ENCODE assay signal across 23 cellular contexts in genomic region chr1:156098782-156099181, GRCh38. TPM values are rescaled to one million over a fixed set of nuclear protein-coding genes. Genes with fewer than 3 reads are reported as not detected.
DNase-seq lines count a peak whose midpoint lies in the region; ATAC-seq and TF ChIP-seq lines count a peak whose summit lies in the region.
"Had no signal": no experiment of that assay in that cellular context is flagged by ENCODE, and none has a peak within 500 bp of the region (broad histone marks: within the 10 kb centered on the region; RNA-seq: fewer than 3 reads in every experiment).

No MANE protein-coding gene starts in this region.

- H3K9me3 Mint-ChIP-seq in activated CD4-positive, alpha-beta T cell treated with anti-CD3 and anti-CD28 coated beads, Interleukin-2, amount 10 ng/mL, durations not matched to agents 24 days and 14 days = peaks cover 5% of the 10 kb centered on the region
- no peaks in the 10 kb centered on the region for H3K9me3 Mint-ChIP-seq in activated CD4-positive, alpha-beta T cell treated with anti-CD3 and anti-CD28 coated beads, Interleukin-2, amount 10 ng/mL, durations not matched to agents 7 days and 5 days
- peaks cover 0 to 3% (median 0%) of the 10 kb centered on the region in 8 donors for H3K9me3 Mint-ChIP-seq in CD4-positive, alpha-beta memory T cell
- H3K9me3 Mint-ChIP-seq in activated T-helper 17 cell treated with anti-CD3 and anti-CD28 coated beads, Interleukin-2, amount 50 U/mL, for 72 hours = no peaks in the 10 kb centered on the region
- no peaks in the 10 kb centered on the region for H3K9me3 Mint-ChIP-seq in neural progenitor cell

- peaks cover 52% of the 10 kb centered on the region for H3K4me1 Mint-ChIP-seq in activated CD4-positive, alpha-beta T cell treated with anti-CD3 and anti-CD28 coated beads, Interleukin-2, amount 10 ng/mL, durations not matched to agents 24 days and 14 days
- peaks cover 53% of the 10 kb centered on the region for H3K4me1 Mint-ChIP-seq in activated CD4-positive, alpha-beta T cell treated with anti-CD3 and anti-CD28 coated beads, Interleukin-2, amount 10 ng/mL, durations not matched to agents 7 days and 5 days
- peaks cover 51 to 77% (median 60%) of the 10 kb centered on the region in 4 donors for H3K4me1 Mint-ChIP-seq in CD4-positive, alpha-beta memory T cell
- peaks cover 57% of the 10 kb centered on the region for H3K4me1 Mint-ChIP-seq in activated T-helper 17 cell treated with anti-CD3 and anti-CD28 coated beads, Interleukin-2, amount 50 U/mL, for 72 hours
- H3K4me1 Mint-ChIP-seq in neural progenitor cell = peaks cover 54% of the 10 kb centered on the region

- H3K79me2 ChIP-seq in neural progenitor cell (ENCODE audit: low read depth) = peaks cover 81% of the 10 kb centered on the region

- intact Hi-C loops in activated CD4-positive, alpha-beta T cell treated with anti-CD3 and anti-CD28 coated beads, Interleukin-2, amount 10 ng/mL, durations not matched to agents 24 days and 14 days (cut with micrococcal nuclease) = no loop called here
- intact Hi-C loops in CD4-positive, alpha-beta memory T cell (cut with micrococcal nuclease) = loop anchor here (10.0 kb wide), 1 partner anchor 406 kb away; the partner anchor contains the start of gene MEF2D
- intact Hi-C loops in stomach (cut with DNase I; ENCODE audit: low total_unique reads) = loop anchor here (5.0 kb wide), 1 partner anchor 34 kb away; no protein-coding TSS in a partner anchor

- in situ Hi-C loops in ACHN (cut with HindIII; ENCODE audit: low pct_ligation_motif_present, low pct_unique_long_range_greater_than_20kb, low sequenced_read_pairs) = no loop called here

- H4K20me1 ChIP-seq in neural progenitor cell (ENCODE audit: low read depth) = peaks cover 100% of the 10 kb centered on the region

- H3K27ac Mint-ChIP-seq in activated CD4-positive, alpha-beta T cell treated with anti-CD3 and anti-CD28 coated beads, Interleukin-2, amount 10 ng/mL, durations not matched to agents 24 days and 14 days = peak overlapping the region; percentile 97
- H3K27ac Mint-ChIP-seq in activated CD4-positive, alpha-beta T cell treated with anti-CD3 and anti-CD28 coated beads, Interleukin-2, amount 10 ng/mL, durations not matched to agents 7 days and 5 days = no peak overlapping the region
- peak overlapping the region; percentile 90 to 100 (median 99) for H3K27ac Mint-ChIP-seq in CD4-positive, alpha-beta memory T cell
- H3K27ac Mint-ChIP-seq in activated T-helper 17 cell treated with anti-CD3 and anti-CD28 coated beads, Interleukin-2, amount 50 U/mL, for 72 hours = peak overlapping the region; percentile 99
- H3K27ac Mint-ChIP-seq in neural progenitor cell = no peak overlapping the region

- 89 to 100% (median 98%) methylated on average over 2 of the region's 2 CpGs; no CpG with 5 or more reads in 1 of the 5 donors for WGBS in stomach, 5 donors

- peaks cover 34% of the 10 kb centered on the region for H3K27me3 Mint-ChIP-seq in activated CD4-positive, alpha-beta T cell treated with anti-CD3 and anti-CD28 coated beads, Interleukin-2, amount 10 ng/mL, durations not matched to agents 24 days and 14 days
- H3K27me3 Mint-ChIP-seq in activated CD4-positive, alpha-beta T cell treated with anti-CD3 and anti-CD28 coated beads, Interleukin-2, amount 10 ng/mL, durations not matched to agents 7 days and 5 days = peaks cover 14% of the 10 kb centered on the region
- peaks cover 1 to 4% of the 10 kb centered on the region in 2 donors for H3K27me3 Mint-ChIP-seq in CD4-positive, alpha-beta memory T cell
- no peaks in the 10 kb centered on the region for H3K27me3 Mint-ChIP-seq in activated T-helper 17 cell treated with anti-CD3 and anti-CD28 coated beads, Interleukin-2, amount 50 U/mL, for 72 hours
- peaks cover 9% of the 10 kb centered on the region for H3K27me3 Mint-ChIP-seq in neural progenitor cell (ENCODE audit: insufficient read depth, low read depth)

- no peak for DNase-seq in activated CD4-positive, alpha-beta T cell treated with anti-CD3 and anti-CD28 coated beads, Interleukin-2, amount 10 ng/mL, durations not matched to agents 24 days and 14 days
- DNase-seq in activated CD4-positive, alpha-beta T cell treated with anti-CD3 and anti-CD28 coated beads, Interleukin-2, amount 10 ng/mL, durations not matched to agents 7 days and 5 days = no peak
- peak in 1 of 5 donors; percentile 39 for DNase-seq in CD4-positive, alpha-beta memory T cell
- DNase-seq in neural progenitor cell (ENCODE audit: low spot score) (peak; percentile 28), C1 segment of cervical spinal cord (lab: John Stamatoyannopoulos, UW) (no peak), ACHN (no peak), stomach (no peak)
- DNase-seq: activated CD4-positive, CD25-positive, alpha-beta regulatory T cell treated with anti-CD3 and anti-CD28 coated beads, Interleukin-2, amount 50 U/mL, for 72 hours; amniotic stem cell; gastrocnemius medialis; KBM-7; NCI-H1105; NCI-H2227 treated with DMSO at 0.1 percent for 48 hours; NK-92 treated with Interleukin-12 subunit alpha and Interleukin-12 subunit beta, amount 100 ng/mL, for 24 hours; pancreas; Right ventricle myocardium superior; upper lobe of right lung had no signal

- peak overlapping the region; percentile 47 for H3K4me3 Mint-ChIP-seq in activated CD4-positive, alpha-beta T cell treated with anti-CD3 and anti-CD28 coated beads, Interleukin-2, amount 10 ng/mL, durations not matched to agents 24 days and 14 days
- no peak overlapping the region for H3K4me3 Mint-ChIP-seq in activated CD4-positive, alpha-beta T cell treated with anti-CD3 and anti-CD28 coated beads, Interleukin-2, amount 10 ng/mL, durations not matched to agents 7 days and 5 days
- H3K4me3 Mint-ChIP-seq in CD4-positive, alpha-beta memory T cell = no peak overlapping the region
- H3K4me3 Mint-ChIP-seq in activated T-helper 17 cell treated with anti-CD3 and anti-CD28 coated beads, Interleukin-2, amount 50 U/mL, for 72 hours = peak overlapping the region; percentile 65
- H3K4me3 Mint-ChIP-seq in neural progenitor cell = no peak overlapping the region

- no peak overlapping the region for H3K4me3 ChIP-seq in CD4-positive, alpha-beta memory T cell (ENCODE audit: low read length in 2 of 2)
- H3K4me3 ChIP-seq in neural progenitor cell (no peak overlapping the region), stomach (no peak overlapping the region)
- H3K4me3 ChIP-seq: gastrocnemius medialis, pancreas, upper lobe of right lung had no signal

- CTCF ChIA-PET in activated CD4-positive, alpha-beta T cell treated with anti-CD3 and anti-CD28 coated beads, Interleukin-2, amount 10 ng/mL, durations not matched to agents 7 days and 5 days (lab: Charles Lee) = interaction anchor here (0.6 to 26.9 kb wide), 7 partner anchors 9 to 718 kb away, joined by 3 to 645 read pairs (median 4); partner anchors contain the start of genes LAMTOR2 and LMNA
- CTCF ChIA-PET in CD4-positive, alpha-beta memory T cell (lab: Charles Lee; ENCODE audit: partially characterized antibody) = interaction anchor here (1.5 to 18.7 kb wide), 5 partner anchors 8 to 126 kb away, joined by 3 to 716 read pairs (median 121); partner anchors contain the start of gene LMNA

- TF ChIP-seq EP300 in stomach (IDR thresholded peaks at IDR 0.05) = no peak

- no peaks in the 10 kb centered on the region for H3K9me3 ChIP-seq in CD4-positive, alpha-beta memory T cell (ENCODE audit: control insufficient read depth in 1 of 2, low read length in 2 of 2)
- H3K9me3 ChIP-seq in neural progenitor cell (ENCODE audit: low read depth) (no peaks in the 10 kb centered on the region), stomach (no peaks in the 10 kb centered on the region)
- H3K9me3 ChIP-seq: gastrocnemius medialis, pancreas, upper lobe of right lung had no signal

- H3K27ac ChIP-seq in CD4-positive, alpha-beta memory T cell (ENCODE audit: low read depth, low read length) = peak overlapping the region; percentile 78
- H3K27ac ChIP-seq in neural progenitor cell (peak overlapping the region; percentile 46), stomach (no peak overlapping the region)
- H3K27ac ChIP-seq: gastrocnemius medialis, pancreas, upper lobe of right lung had no signal

- no peak for ATAC-seq in activated T-helper 17 cell treated with anti-CD3 and anti-CD28 coated beads, Interleukin-2, amount 50 U/mL, for 72 hours (replicated peaks)
- ATAC-seq: gastrocnemius medialis, left lobe of liver, pancreas, upper lobe of right lung had no signal

- H3K9ac ChIP-seq in neural progenitor cell = no peak overlapping the region

- H3F3A ChIP-seq in neural progenitor cell (ENCODE audit: low read depth) = peaks cover 44% of the 10 kb centered on the region

- H2AFZ ChIP-seq in neural progenitor cell (replicated peaks) = no peak overlapping the region

- no peaks in the 10 kb centered on the region for H3K36me3 ChIP-seq in CD4-positive, alpha-beta memory T cell (ENCODE audit: insufficient read depth, low read length)
- H3K36me3 ChIP-seq in neural progenitor cell = no peaks in the 10 kb centered on the region
- H3K36me3 ChIP-seq in stomach = no peaks in the 10 kb centered on the region
- H3K36me3 ChIP-seq: gastrocnemius medialis, pancreas, upper lobe of right lung had no signal

- no peaks in the 10 kb centered on the region for H3K36me3 Mint-ChIP-seq in activated CD4-positive, alpha-beta T cell treated with anti-CD3 and anti-CD28 coated beads, Interleukin-2, amount 10 ng/mL, durations not matched to agents 24 days and 14 days (ENCODE audit: low read depth)
- H3K36me3 Mint-ChIP-seq in activated CD4-positive, alpha-beta T cell treated with anti-CD3 and anti-CD28 coated beads, Interleukin-2, amount 10 ng/mL, durations not matched to agents 7 days and 5 days (ENCODE audit: low read depth) = no peaks in the 10 kb centered on the region
- H3K36me3 Mint-ChIP-seq in CD4-positive, alpha-beta memory T cell = peaks cover 0 to 4% of the 10 kb centered on the region in 2 donors
- peaks cover 15% of the 10 kb centered on the region for H3K36me3 Mint-ChIP-seq in activated T-helper 17 cell treated with anti-CD3 and anti-CD28 coated beads, Interleukin-2, amount 50 U/mL, for 72 hours (ENCODE audit: low read depth)
- H3K36me3 Mint-ChIP-seq in neural progenitor cell = peaks cover 40% of the 10 kb centered on the region

- TF ChIP-seq POLR2A in stomach (IDR thresholded peaks at IDR 0.05) = no peak

- TF ChIP-seq CTCF in neural progenitor cell (IDR thresholded peaks at IDR 0.05) (no peak), stomach (IDR thresholded peaks at IDR 0.05) (no peak)

- H3K4me2 ChIP-seq in neural progenitor cell = peak overlapping the region; percentile 21

- peaks cover 49% of the 10 kb centered on the region for H3K4me1 ChIP-seq in CD4-positive, alpha-beta memory T cell (ENCODE audit: insufficient read depth, low read length)
- peaks cover 29% of the 10 kb centered on the region for H3K4me1 ChIP-seq in neural progenitor cell
- H3K4me1 ChIP-seq in stomach = peaks cover 22 to 61% (median 41%) of the 10 kb centered on the region in 4 donors

- POLR2A ChIA-PET in activated CD4-positive, alpha-beta T cell treated with anti-CD3 and anti-CD28 coated beads, Interleukin-2, amount 10 ng/mL, durations not matched to agents 7 days and 5 days (lab: Charles Lee) = no interaction called here
- POLR2A ChIA-PET in CD4-positive, alpha-beta memory T cell (lab: Charles Lee; ENCODE audit: partially characterized antibody) = interaction anchor here (1.2 to 19.7 kb wide), 2 partner anchors 23 to 114 kb away, joined by 5 to 527 read pairs; partner anchors contain the start of genes LMNA and PMF1

- H3K27me3 ChIP-seq in CD4-positive, alpha-beta memory T cell (ENCODE audit: insufficient read depth, low read length) = no peaks in the 10 kb centered on the region
- H3K27me3 ChIP-seq in neural progenitor cell = no peaks in the 10 kb centered on the region
- no peaks in the 10 kb centered on the region for H3K27me3 ChIP-seq in stomach
- H3K27me3 ChIP-seq: gastrocnemius medialis, pancreas, upper lobe of right lung had no signal

RNA-seq across cellular contexts. Expression of gene LMNA, which starts 15.7 kb away (rescaled TPM):
- 105 and 110 TPM in 2 replicates for total RNA-seq in activated CD4-positive, alpha-beta T cell treated with anti-CD3 and anti-CD28 coated beads, Interleukin-2, amount 10 ng/mL, durations not matched to agents 24 days and 14 days
- 10 to 100 TPM; 38.3 to 43.5 TPM for total RNA-seq in activated CD4-positive, alpha-beta T cell treated with anti-CD3 and anti-CD28 coated beads, Interleukin-2, amount 10 ng/mL, durations not matched to agents 7 days and 5 days
- total RNA-seq in CD4-positive, alpha-beta memory T cell = 10 to 100 TPM; 29.7 to 33.8 TPM
- polyA plus RNA-seq in CD4-positive, alpha-beta memory T cell = 10 to 100 TPM; 19.1 to 47.1 TPM
- total RNA-seq in activated T-helper 17 cell treated with anti-CD3 and anti-CD28 coated beads, Interleukin-2, amount 50 U/mL, for 72 hours = 100 to 1,000 TPM; 150 to 338 TPM
- total RNA-seq in neural progenitor cell (ENCODE audit: low replicate concordance) = 20.5 and 35.8 TPM in 2 replicates
- 100 to 1,000 TPM in 4 of 5 donors, 10 to 100 TPM in 1; 53.1 to 630 (median 318) TPM for total RNA-seq in stomach
- polyA plus RNA-seq in stomach = 100 to 1,000 TPM; 108 to 201 (median 132) TPM

RNA-seq across cellular contexts. Expression of gene MEX3A, which starts 16.5 kb away (rescaled TPM):
- total RNA-seq in activated CD4-positive, alpha-beta T cell treated with anti-CD3 and anti-CD28 coated beads, Interleukin-2, amount 10 ng/mL, durations not matched to agents 24 days and 14 days = 0.24 and 0.84 TPM in 2 replicates
- under 1 TPM; 0.02 to 0.05 TPM for total RNA-seq in activated CD4-positive, alpha-beta T cell treated with anti-CD3 and anti-CD28 coated beads, Interleukin-2, amount 10 ng/mL, durations not matched to agents 7 days and 5 days
- not detected for total RNA-seq in CD4-positive, alpha-beta memory T cell
- polyA plus RNA-seq in CD4-positive, alpha-beta memory T cell = not detected
- under 1 TPM; 0.15 to 0.21 TPM for total RNA-seq in activated T-helper 17 cell treated with anti-CD3 and anti-CD28 coated beads, Interleukin-2, amount 50 U/mL, for 72 hours
- total RNA-seq in neural progenitor cell (ENCODE audit: low replicate concordance) (32.2 and 62.6 TPM in 2 replicates), stomach (10 to 100 TPM in 1 of 5 donors, 1 to 10 TPM in 2, not detected in 2; 1.5 to 11.0 (median 1.6) TPM)
- polyA plus RNA-seq in stomach = 1 to 10 TPM in 1 of 3 donors, under 1 TPM in 1, not detected in 1; 0.25 to 1.1 TPM
- total RNA-seq: gastrocnemius medialis had no signal

RNA-seq across cellular contexts. Expression of gene RAB25, which starts 37.8 kb away (rescaled TPM):
- not detected in 2 replicates for total RNA-seq in activated CD4-positive, alpha-beta T cell treated with anti-CD3 and anti-CD28 coated beads, Interleukin-2, amount 10 ng/mL, durations not matched to agents 24 days and 14 days
- under 1 TPM in 1 of 2 experiments, not detected in 1; 0.50 TPM for total RNA-seq in activated CD4-positive, alpha-beta T cell treated with anti-CD3 and anti-CD28 coated beads, Interleukin-2, amount 10 ng/mL, durations not matched to agents 7 days and 5 days
- total RNA-seq in CD4-positive, alpha-beta memory T cell = 1 to 10 TPM in 1 of 2 experiments, under 1 TPM in 1; 0.53 to 1.5 TPM
- 1 to 10 TPM; 5.9 to 6.6 TPM for polyA plus RNA-seq in CD4-positive, alpha-beta memory T cell
- total RNA-seq in activated T-helper 17 cell treated with anti-CD3 and anti-CD28 coated beads, Interleukin-2, amount 50 U/mL, for 72 hours = 1 to 10 TPM in 1 of 2 donors, under 1 TPM in 1; 0.43 to 1.2 TPM
- total RNA-seq in neural progenitor cell (ENCODE audit: low replicate concordance) (2.4 and 7.7 TPM in 2 replicates), stomach (100 to 1,000 TPM in 3 of 5 donors, 10 to 100 TPM in 2; 36.7 to 249 (median 216) TPM)
- polyA plus RNA-seq in stomach = 100 to 1,000 TPM; 126 to 267 (median 168) TPM
- total RNA-seq: cerebellum; endothelial cell of umbilical vein; Right ventricle myocardium superior; skeletal muscle tissue; T-helper 2 cell treated with Interferon-gamma antibody and Interleukin-4, amounts not matched to agents 100 ng/mL and 5 ng/mL, for 36 hours had no signal
- polyA plus RNA-seq: endothelial cell of umbilical vein had no signal

RNA-seq across cellular contexts. Expression of gene LAMTOR2, which starts 44.2 kb away (rescaled TPM):
- total RNA-seq in activated CD4-positive, alpha-beta T cell treated with anti-CD3 and anti-CD28 coated beads, Interleukin-2, amount 10 ng/mL, durations not matched to agents 24 days and 14 days = 69.9 and 73.0 TPM in 2 replicates
- 10 to 100 TPM; 41.3 to 61.0 TPM for total RNA-seq in activated CD4-positive, alpha-beta T cell treated with anti-CD3 and anti-CD28 coated beads, Interleukin-2, amount 10 ng/mL, durations not matched to agents 7 days and 5 days
- 10 to 100 TPM; 33.0 to 35.5 TPM for total RNA-seq in CD4-positive, alpha-beta memory T cell
- polyA plus RNA-seq in CD4-positive, alpha-beta memory T cell = 100 to 1,000 TPM; 136 to 151 TPM
- 10 to 100 TPM; 39.9 to 55.6 TPM for total RNA-seq in activated T-helper 17 cell treated with anti-CD3 and anti-CD28 coated beads, Interleukin-2, amount 50 U/mL, for 72 hours
- total RNA-seq in neural progenitor cell (ENCODE audit: low replicate concordance) = 29.4 and 50.6 TPM in 2 replicates
- 10 to 100 TPM in 3 of 5 donors, 1 to 10 TPM in 1, not detected in 1; 7.0 to 40.6 (median 21.4) TPM for total RNA-seq in stomach
- polyA plus RNA-seq in stomach = 100 to 1,000 TPM; 123 to 170 (median 158) TPM

RNA-seq across cellular contexts. Expression of gene UBQLN4, which starts 45.2 kb away (rescaled TPM):
- total RNA-seq in activated CD4-positive, alpha-beta T cell treated with anti-CD3 and anti-CD28 coated beads, Interleukin-2, amount 10 ng/mL, durations not matched to agents 24 days and 14 days = 64.3 and 65.0 TPM in 2 replicates
- 10 to 100 TPM; 30.8 to 34.0 TPM for total RNA-seq in activated CD4-positive, alpha-beta T cell treated with anti-CD3 and anti-CD28 coated beads, Interleukin-2, amount 10 ng/mL, durations not matched to agents 7 days and 5 days
- 10 to 100 TPM; 38.0 to 39.5 TPM for total RNA-seq in CD4-positive, alpha-beta memory T cell
- 10 to 100 TPM in 1 of 2 donors, 1 to 10 TPM in 1; 8.9 to 12.7 TPM for polyA plus RNA-seq in CD4-positive, alpha-beta memory T cell
- total RNA-seq in activated T-helper 17 cell treated with anti-CD3 and anti-CD28 coated beads, Interleukin-2, amount 50 U/mL, for 72 hours = 10 to 100 TPM; 31.9 to 36.7 TPM
- total RNA-seq in neural progenitor cell (ENCODE audit: low replicate concordance) (43.7 and 64.9 TPM in 2 replicates), stomach (10 to 100 TPM in 3 of 5 donors, 1 to 10 TPM in 2; 6.4 to 41.1 (median 14.0) TPM)
- polyA plus RNA-seq in stomach = 10 to 100 TPM; 17.3 to 25.5 (median 20.6) TPM

Comparison
In these comparisons a context has a peak if more than half of its experiments do, and no peak if none do; other contexts are left out.
1. H3K27ac Mint-ChIP-seq: peak in activated CD4-positive, alpha-beta T cell treated with anti-CD3 and anti-CD28 coated beads, Interleukin-2, amount 10 ng/mL, durations not matched to agents 24 days and 14 days (single experiment), CD4-positive, alpha-beta memory T cell (7 of 7) and activated T-helper 17 cell treated with anti-CD3 and anti-CD28 coated beads, Interleukin-2, amount 50 U/mL, for 72 hours (single experiment); none in activated CD4-positive, alpha-beta T cell treated with anti-CD3 and anti-CD28 coated beads, Interleukin-2, amount 10 ng/mL, durations not matched to agents 7 days and 5 days (single experiment) and neural progenitor cell (single experiment).
2. H3K4me3 Mint-ChIP-seq: peak in activated CD4-positive, alpha-beta T cell treated with anti-CD3 and anti-CD28 coated beads, Interleukin-2, amount 10 ng/mL, durations not matched to agents 24 days and 14 days (single experiment) and activated T-helper 17 cell treated with anti-CD3 and anti-CD28 coated beads, Interleukin-2, amount 50 U/mL, for 72 hours (single experiment); none in activated CD4-positive, alpha-beta T cell treated with anti-CD3 and anti-CD28 coated beads, Interleukin-2, amount 10 ng/mL, durations not matched to agents 7 days and 5 days (single experiment), CD4-positive, alpha-beta memory T cell (0 of 8) and neural progenitor cell (single experiment).
3. H3K27ac ChIP-seq: peak in CD4-positive, alpha-beta memory T cell (single experiment) and neural progenitor cell (single experiment); none in stomach (0 of 5).